Comparison of ENCODE assay signal across 8 cellular contexts in genomic region chrX:133415276-133416105, GRCh38. TPM values are rescaled to one million over a fixed set of nuclear protein-coding genes. Genes with fewer than 3 reads are reported as not detected.
A peak's percentile ranks its signal among the peaks of the same experiment; 100 is the strongest.
DNase-seq lines count a peak whose midpoint lies in the region; ATAC-seq and TF ChIP-seq lines count a peak whose summit lies in the region.

Gene GPC4, minus strand, starts transcription at chrX:133415489. Its CDS starts 524 bp downstream, at chrX:133414965.

- peaks cover 50 to 79% (median 75%) of the 10 kb centered on the region in 3 donors for H3K27me3 Mint-ChIP-seq in CD14-positive monocyte (ENCODE audit: low read depth in 3 of 3)
- peaks cover 3% of the 10 kb centered on the region for H3K27me3 Mint-ChIP-seq in H9 (ENCODE audit: low read depth)

- peaks cover 0 to 26% (median 8%) of the 10 kb centered on the region in 7 donors for H3K9me3 Mint-ChIP-seq in CD14-positive monocyte
- peaks cover 0 to 3% of the 10 kb centered on the region in 2 experiments; a peak in 4 of 5 replicates for H3K9me3 Mint-ChIP-seq in H9

- peaks cover 47% of the 10 kb centered on the region for H3K79me2 ChIP-seq in H9 (ENCODE audit: insufficient read depth, low read length)

- TF ChIP-seq CTCF in CD14-positive monocyte (IDR thresholded peaks at IDR 0.05) (no peak), H9 (conservative IDR thresholded peaks at IDR 0.05) (peak; percentile 40; the same call in 2 of the 3 replicates), ovary (IDR thresholded peaks at IDR 0.05) (peak in 1 of 3 donors; percentile 12)

- ATAC-seq in GM19351 (IDR thresholded peaks at IDR 0.05; ENCODE audit: unreplicated experiment) (no peak), GM19452 (IDR thresholded peaks at IDR 0.05; ENCODE audit: unreplicated experiment) (no peak)

- H2BK20ac ChIP-seq in H9 (ENCODE audit: low read depth, low read length, poor library complexity, severe bottlenecking) = no peak within 1 kb of the TSS

- H4K8ac ChIP-seq in H9 (replicated peaks; ENCODE audit: insufficient read length, low read depth, low read length) = no peak within 1 kb of the TSS

- peak within 1 kb of the TSS; percentile 94 for H3K14ac ChIP-seq in H9 (ENCODE audit: insufficient read depth, low read length)

- TF ChIP-seq POLR2A in ovary (IDR thresholded peaks at IDR 0.05) = no peak

- peak within 1 kb of the TSS; percentile 99 for H3K4me2 ChIP-seq in H9 (ENCODE audit: insufficient read depth, insufficient read length, low read length)

- H3K23ac ChIP-seq in H9 (ENCODE audit: insufficient read length, low read depth, low read length) = peak within 1 kb of the TSS; percentile 28

- WGBS in H9 (ENCODE audit: extremely low coverage, insufficient read length, low lambda C conversion rate) = no CpG with 5 or more reads among the region's 90 CpGs
- WGBS in ovary, 3 donors = 21 to 28% (median 25%) methylated on average over 57 to 90 of the region's 90 CpGs

- no peak within 1 kb of the TSS for H3K4ac ChIP-seq in H9 (ENCODE audit: low read depth, low read length)

- H3K27me3 ChIP-seq in H9 (ENCODE audit: insufficient read depth, low read length) = no peaks in the 10 kb centered on the region
- no peaks in the 10 kb centered on the region for H3K27me3 ChIP-seq in ovary
- no peaks in the 10 kb centered on the region for H3K27me3 ChIP-seq in effector memory CD4-positive, alpha-beta T cell (replicated peaks; ENCODE audit: control insufficient read depth, insufficient read depth, low read length, poor library complexity, severe bottlenecking)

- H3K79me1 ChIP-seq in H9 (ENCODE audit: insufficient read depth, low read depth, low read length, poor library complexity, severe bottlenecking) = no peaks in the 10 kb centered on the region

- intact Hi-C loops in CD14-positive monocyte (cut with micrococcal nuclease) (no loop called here), ovary (cut with DNase I) (no loop called here)

- peak within 1 kb of the TSS; percentile 47 for H3K27ac ChIP-seq in H9 (ENCODE audit: insufficient read length, low read depth, low read length)
- peak within 1 kb of the TSS; percentile 30 to 68 for H3K27ac ChIP-seq in ovary
- no peak within 1 kb of the TSS for H3K27ac ChIP-seq in effector memory CD4-positive, alpha-beta T cell (ENCODE audit: insufficient read depth, low read length, poor library complexity, severe bottlenecking)

- H2BK15ac ChIP-seq in H9 (ENCODE audit: low read depth, low read length) = no peak within 1 kb of the TSS; the same call in 1 of the 2 replicates

- H4K20me1 ChIP-seq in H9 (ENCODE audit: control insufficient read depth, insufficient read depth, insufficient read length) = peaks cover 2% of the 10 kb centered on the region

- H2AK5ac ChIP-seq in H9 (ENCODE audit: insufficient read length, low read length) = no peak within 1 kb of the TSS

- H3K9me3 ChIP-seq in H9 (ENCODE audit: control insufficient read depth, low read depth, low read length) = no peaks in the 10 kb centered on the region
- H3K9me3 ChIP-seq in ovary = no peaks in the 10 kb centered on the region
- H3K9me3 ChIP-seq in effector memory CD4-positive, alpha-beta T cell (ENCODE audit: control insufficient read depth, low read length) = no peaks in the 10 kb centered on the region

- peak within 1 kb of the TSS in 3 of 7 donors; percentile 77 to 87 (median 78) for H3K27ac Mint-ChIP-seq in CD14-positive monocyte
- peak within 1 kb of the TSS; percentile 94 to 99 (median 97) for H3K27ac Mint-ChIP-seq in H9

- H3K4me3 Mint-ChIP-seq in CD14-positive monocyte (peak within 1 kb of the TSS; percentile 78 to 89), H9 (peak within 1 kb of the TSS; percentile 87 to 98)

- peak within 1 kb of the TSS; percentile 67 for H3K4me3 ChIP-seq in ovary
- H3K4me3 ChIP-seq in effector memory CD4-positive, alpha-beta T cell (ENCODE audit: insufficient read depth, low read depth, low read length, poor library complexity, severe bottlenecking) = no peak within 1 kb of the TSS

- H2AFZ ChIP-seq in H9 (ENCODE audit: low read length) = no peak within 1 kb of the TSS

- H2BK12ac ChIP-seq in H9 (ENCODE audit: insufficient read length, low read depth, low read length) = peak within 1 kb of the TSS; percentile 42

- peaks cover 29% of the 10 kb centered on the region for H3K23me2 ChIP-seq in H9 (ENCODE audit: insufficient read length, low read depth, low read length, poor library complexity, severe bottlenecking)

- H3K4me1 Mint-ChIP-seq in CD14-positive monocyte (peaks cover 13% of the 10 kb centered on the region), H9 (peaks cover 58 to 59% of the 10 kb centered on the region in 2 experiments)

- H2BK120ac ChIP-seq in H9 (ENCODE audit: low read depth, low read length, poor library complexity, severe bottlenecking) = no peak within 1 kb of the TSS

- DNase-seq in CD14-positive monocyte (ENCODE audit: low spot score) (no peak), H9 (peak; percentile 78), T1000 (lab: John Stamatoyannopoulos, UW) (peak; percentile 35), glomerular visceral epithelial cell (ENCODE audit: extremely low spot score) (peak; percentile 84), ovary (peak; percentile 76 to 79 (median 77))
- DNase-seq in effector memory CD4-positive, alpha-beta T cell = no peak

- H3T11ph ChIP-seq in H9 (ENCODE audit: low read length) = no peak within 1 kb of the TSS

- H4K91ac ChIP-seq in H9 (ENCODE audit: insufficient read length, low read depth, low read length) = no peak within 1 kb of the TSS

- H3K18ac ChIP-seq in H9 (ENCODE audit: insufficient read length, low read depth, low read length) = peak within 1 kb of the TSS; percentile 91

- H3K56ac ChIP-seq in H9 (ENCODE audit: insufficient read length, low read depth, low read length) = no peak within 1 kb of the TSS

- no peak within 1 kb of the TSS for H4K5ac ChIP-seq in H9 (ENCODE audit: insufficient read length, low read depth, low read length)

- H3K4me1 ChIP-seq in H9 (ENCODE audit: insufficient read depth, low read length) (peaks cover 23% of the 10 kb centered on the region; the same call in 1 of the 2 replicates), ovary (ENCODE audit: insufficient read depth) (no peaks in the 10 kb centered on the region)
- H3K4me1 ChIP-seq in effector memory CD4-positive, alpha-beta T cell (ENCODE audit: control insufficient read depth, insufficient read depth, low read length, poor library complexity, severe bottlenecking) = no peaks in the 10 kb centered on the region

- peak within 1 kb of the TSS; percentile 88 for H3K9ac ChIP-seq in H9 (ENCODE audit: extremely low read depth, insufficient read length, low read length)

- H2BK5ac ChIP-seq in H9 (ENCODE audit: insufficient read length, low read length) = no peak within 1 kb of the TSS

- H3K36me3 ChIP-seq in ovary = no peaks in the 10 kb centered on the region
- H3K36me3 ChIP-seq in effector memory CD4-positive, alpha-beta T cell (ENCODE audit: control insufficient read depth, insufficient read depth, low read length) = no peaks in the 10 kb centered on the region

- no peaks in the 10 kb centered on the region for H3K36me3 Mint-ChIP-seq in CD14-positive monocyte
- peaks cover 33 to 36% (median 35%) of the 10 kb centered on the region in 3 experiments for H3K36me3 Mint-ChIP-seq in H9 (ENCODE audit: insufficient read depth in 1 of 3, low read depth in 3 of 3)

- no peak for TF ChIP-seq EP300 in ovary (IDR thresholded peaks at IDR 0.05)

RNA-seq across cellular contexts. Expression of gene GPC4, which starts in this region (rescaled TPM):
- polyA plus RNA-seq in CD14-positive monocyte = under 1 TPM; 0.03 to 0.59 TPM
- 416 and 418 TPM in 2 replicates for total RNA-seq in H9 (2021)
- total RNA-seq in ovary = 10 to 100 TPM in 4 of 7 donors, 1 to 10 TPM in 3; 9.0 to 17.2 (median 12.3) TPM
- polyA plus RNA-seq in ovary = 10 to 100 TPM; 10.7 to 21.7 TPM

Comparison
In these comparisons a context has a peak if more than half of its experiments do, and no peak if none do; other contexts are left out.
1. RNA of gene GPC4 (total RNA-seq): 416 to 418 TPM in H9; 9.0 to 17.2 TPM in ovary; every median in the first group is over 10 times any median in the second.
2. RNA of gene GPC4 (polyA plus RNA-seq): 10.7 to 21.7 TPM in ovary; 0.03 to 0.59 TPM in CD14-positive monocyte; every median in the first group is over 4 times any median in the second.
3. DNase-seq: peak in H9 (single experiment), T1000 (single experiment), glomerular visceral epithelial cell (single experiment) and ovary (5 of 5); none in CD14-positive monocyte (single experiment) and effector memory CD4-positive, alpha-beta T cell (0 of 3).